In the genomic region with DNA sequence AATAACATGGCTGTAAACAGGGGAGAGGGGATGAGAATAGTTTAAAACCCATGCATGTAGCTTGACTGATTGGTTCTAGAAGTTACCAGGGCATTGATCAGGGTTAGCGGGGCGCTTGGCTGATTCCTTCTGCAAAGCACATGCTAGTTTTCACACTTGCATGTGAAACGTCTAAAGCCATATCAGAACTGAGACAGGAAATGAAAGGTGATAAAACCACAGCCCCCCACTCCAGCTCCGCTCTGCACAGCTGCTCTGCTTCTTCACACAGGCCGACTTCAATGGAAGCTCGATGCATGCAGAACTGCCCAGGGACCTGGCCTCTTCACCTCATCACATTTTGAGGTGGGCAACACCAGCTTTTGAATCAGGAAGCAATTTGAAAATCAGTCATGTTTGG, we compare ENCODE assay signal across 10 cellular contexts. TPM values are rescaled to one million over a fixed set of nuclear protein-coding genes. Genes with fewer than 3 reads are reported as not detected.
DNase-seq lines count a peak whose midpoint lies in the region; ATAC-seq and TF ChIP-seq lines count a peak whose summit lies in the region.
"Had no signal": no experiment of that assay in that cellular context is flagged by ENCODE, and none has a peak within 500 bp of the region (broad histone marks: within the 10 kb centered on the region; RNA-seq: fewer than 3 reads in every experiment).

No MANE protein-coding gene starts in this region.

- H3K4me1 ChIP-seq in heart right ventricle, result peaks cover 0 to 8% (median 0%) of the 10 kb centered on the region in 9 donors
- H3K4me1 ChIP-seq: breast epithelium had no signal

- no peak overlapping the region for H3K27ac ChIP-seq in heart right ventricle
- H3K27ac ChIP-seq: breast epithelium had no signal

- intact Hi-C loops in activated CD4-positive, alpha-beta T cell treated with anti-CD3 and anti-CD28 coated beads for 36 hours (cut with DNase I, micrococcal nuclease), result no loop called here
- intact Hi-C loops in Calu3 (cut with micrococcal nuclease; ENCODE audit: unreplicated experiment) (no loop called here), heart right ventricle (cut with DNase I) (no loop called here)

- H3K4me1 Mint-ChIP-seq in activated CD4-positive, alpha-beta T cell treated with anti-CD3 and anti-CD28 coated beads for 36 hours, result peaks cover 16% of the 10 kb centered on the region
- peaks cover 14% of the 10 kb centered on the region for H3K4me1 Mint-ChIP-seq in Calu3 (ENCODE audit: low read depth, unreplicated experiment)

- H3K27me3 ChIP-seq in heart right ventricle, result no peaks in the 10 kb centered on the region
- H3K27me3 ChIP-seq: breast epithelium had no signal

- H3K36me3 ChIP-seq in heart right ventricle, result no peaks in the 10 kb centered on the region
- H3K36me3 ChIP-seq: breast epithelium had no signal

- POLR2A ChIA-PET in activated CD4-positive, alpha-beta T cell treated with anti-CD3 and anti-CD28 coated beads for 36 hours (lab: Charles Lee), result no interaction called here

- no peaks in the 10 kb centered on the region for H3K36me3 Mint-ChIP-seq in activated CD4-positive, alpha-beta T cell treated with anti-CD3 and anti-CD28 coated beads for 36 hours (ENCODE audit: low read depth)
- H3K36me3 Mint-ChIP-seq in Calu3 (ENCODE audit: insufficient read depth, unreplicated experiment), result no peaks in the 10 kb centered on the region

- no peaks in the 10 kb centered on the region for H3K9me3 Mint-ChIP-seq in activated CD4-positive, alpha-beta T cell treated with anti-CD3 and anti-CD28 coated beads for 36 hours (ENCODE audit: low read depth)
- H3K9me3 Mint-ChIP-seq in Calu3 (ENCODE audit: low read depth, unreplicated experiment), result no peaks in the 10 kb centered on the region

- CTCF ChIA-PET in activated CD4-positive, alpha-beta T cell treated with anti-CD3 and anti-CD28 coated beads for 36 hours (lab: Charles Lee), result interaction anchor here (0.6 to 9.7 kb wide), 7 partner anchors 12 to 288 kb away, joined by 3 to 209 read pairs (median 3); no protein-coding TSS in a partner anchor
- CTCF ChIA-PET in Calu3 (lab: Charles Lee), result interaction anchor here (0.6 kb wide), 2 partner anchors 113 to 407 kb away, joined by 3 read pairs; no protein-coding TSS in a partner anchor

- ATAC-seq in activated CD4-positive, alpha-beta T cell treated with anti-CD3 and anti-CD28 coated beads for 36 hours, result no peak
- ATAC-seq in GM21737 (IDR thresholded peaks at IDR 0.05; ENCODE audit: unreplicated experiment) (peak; percentile 73), HG03558 (IDR thresholded peaks at IDR 0.05; ENCODE audit: extremely low read depth, unreplicated experiment) (peak; percentile 76), heart right ventricle (no peak)

- H3K27ac Mint-ChIP-seq in activated CD4-positive, alpha-beta T cell treated with anti-CD3 and anti-CD28 coated beads for 36 hours, result no peak overlapping the region
- H3K27ac Mint-ChIP-seq in Calu3 (ENCODE audit: unreplicated experiment), result no peak overlapping the region

- WGBS in heart right ventricle, 2 donors, result 48 to 58% methylated on average over 6 of the region's 6 CpGs

- peak; percentile 36 for DNase-seq in activated CD4-positive, alpha-beta T cell treated with anti-CD3 and anti-CD28 coated beads for 36 hours
- no peak for DNase-seq in activated CD4-positive, alpha-beta T cell treated with anti-CD3 and anti-CD28 coated beads, Interleukin-2, amount 50 U/mL, for 1 hour
- DNase-seq in retina (peak; percentile 70), Calu3 (no peak), heart right ventricle (no peak)
- no peak for DNase-seq in activated effector memory CD4-positive, alpha-beta T cell treated with anti-CD3 and anti-CD28 coated beads, Interleukin-2, amount 50 U/mL, for 16 hours

- no TSS peak for BruUV-seq in Calu3 (replicated peaks; lab: Mats Ljungman, UMichigan)

- TF ChIP-seq CTCF in Calu3 (IDR thresholded peaks at IDR 0.05; ENCODE audit: unreplicated experiment), result no peak
- no peak for TF ChIP-seq CTCF in heart right ventricle (IDR thresholded peaks at IDR 0.05)

- peaks cover 26% of the 10 kb centered on the region for H3K27me3 Mint-ChIP-seq in activated CD4-positive, alpha-beta T cell treated with anti-CD3 and anti-CD28 coated beads for 36 hours
- peaks cover 33% of the 10 kb centered on the region for H3K27me3 Mint-ChIP-seq in Calu3 (ENCODE audit: unreplicated experiment)

- H3K4me3 Mint-ChIP-seq in activated CD4-positive, alpha-beta T cell treated with anti-CD3 and anti-CD28 coated beads for 36 hours, result no peak overlapping the region
- H3K4me3 Mint-ChIP-seq in Calu3 (ENCODE audit: low read depth, unreplicated experiment), result no peak overlapping the region

- peaks cover 0 to 3% (median 0%) of the 10 kb centered on the region in 11 donors for H3K9me3 ChIP-seq in heart right ventricle
- H3K9me3 ChIP-seq: breast epithelium had no signal

- H3K4me3 ChIP-seq in heart right ventricle, result no peak overlapping the region
- H3K4me3 ChIP-seq: breast epithelium had no signal

RNA-seq across cellular contexts. Expression of a gene that starts 31.4 kb away (rescaled TPM):
- under 1 TPM; 0.16 to 0.26 TPM for total RNA-seq in activated CD4-positive, alpha-beta T cell treated with anti-CD3 and anti-CD28 coated beads for 36 hours
- 0.09 TPM in 1 of 2 replicates, not detected in the other for total RNA-seq in Calu3 (2022)
- total RNA-seq in heart right ventricle, result under 1 TPM in 2 of 10 donors, not detected in 8; 0.15 to 0.28 TPM
- under 1 TPM in 1 of 2 donors, not detected in 1; under 0.01 TPM for polyA plus RNA-seq in heart right ventricle
- total RNA-seq: HT1080 had no signal

Comparison
In these comparisons a context has a peak if more than half of its experiments do, and no peak if none do; other contexts are left out.
1. DNase-seq: peak in activated CD4-positive, alpha-beta T cell treated with anti-CD3 and anti-CD28 coated beads for 36 hours (single experiment) and retina (single experiment); none in activated CD4-positive, alpha-beta T cell treated with anti-CD3 and anti-CD28 coated beads, Interleukin-2, amount 50 U/mL, for 1 hour (single experiment), Calu3 (single experiment), heart right ventricle (0 of 2) and activated effector memory CD4-positive, alpha-beta T cell treated with anti-CD3 and anti-CD28 coated beads, Interleukin-2, amount 50 U/mL, for 16 hours (single experiment).
2. ATAC-seq: peak in GM21737 (single experiment) and HG03558 (single experiment); none in activated CD4-positive, alpha-beta T cell treated with anti-CD3 and anti-CD28 coated beads for 36 hours (single experiment) and heart right ventricle (0 of 8).